8 cellular contexts compared by ENCODE assay signal in genomic region chr11:67022961-67023956, GRCh38. TPM values are rescaled to one million over a fixed set of nuclear protein-coding genes. Genes with fewer than 3 reads are reported as not detected.
DNase-seq lines count a peak whose midpoint lies in the region; ATAC-seq, FAIRE-seq and TF ChIP-seq lines count a peak whose summit lies in the region.

SYT12 (plus strand) TSS chr11:67023134; CDS start chr11:67030145, 7,011 bp downstream.

- intact Hi-C loops in heart right ventricle (cut with DNase I), result no loop called here

- peaks cover 5 to 21% (median 11%) of the 10 kb centered on the region in 9 donors for H3K4me1 ChIP-seq in heart right ventricle

- H3K9me3 Mint-ChIP-seq in activated T-cell treated with anti-CD3 and anti-CD28 coated beads, Interleukin-2, amount 50 U/mL, for 72 hours, result peaks cover 0 to 4% of the 10 kb centered on the region in 2 donors

- peak; percentile 24 to 30 for ATAC-seq in activated T-cell treated with anti-CD3 and anti-CD28 coated beads, Interleukin-2, amount 50 U/mL, for 72 hours (replicated peaks in 1 of 2)
- ATAC-seq in heart right ventricle, result peak in 4 of 8 donors; percentile 7 to 56 (median 26)

- peaks cover 49% of the 10 kb centered on the region for H3K27me3 Mint-ChIP-seq in activated T-cell treated with anti-CD3 and anti-CD28 coated beads, Interleukin-2, amount 50 U/mL, for 72 hours (ENCODE audit: low read depth)

- FAIRE-seq in RCC 7860 (lab: Jason Lieb, UNC), result no peak

- peaks cover 4 to 9% of the 10 kb centered on the region in 2 donors for H3K36me3 Mint-ChIP-seq in activated T-cell treated with anti-CD3 and anti-CD28 coated beads, Interleukin-2, amount 50 U/mL, for 72 hours (ENCODE audit: insufficient read depth in 2 of 2)

- H3K36me3 ChIP-seq in heart right ventricle, result no peaks in the 10 kb centered on the region

- H3K9me3 ChIP-seq in heart right ventricle, result no peaks in the 10 kb centered on the region

- peaks cover 0 to 52% (median 29%) of the 10 kb centered on the region in 7 donors for H3K27me3 ChIP-seq in heart right ventricle

- peaks cover 42% of the 10 kb centered on the region for H3K4me1 Mint-ChIP-seq in activated T-cell treated with anti-CD3 and anti-CD28 coated beads, Interleukin-2, amount 50 U/mL, for 72 hours (ENCODE audit: low read depth)

- TF ChIP-seq CTCF in heart right ventricle (IDR thresholded peaks at IDR 0.05) (no peak), retinal pigment epithelial cell (conservative IDR thresholded peaks at IDR 0.05; ENCODE audit: low read depth, low read length) (no peak)

- peak within 1 kb of the TSS; percentile 76 to 89 for H3K4me3 Mint-ChIP-seq in activated T-cell treated with anti-CD3 and anti-CD28 coated beads, Interleukin-2, amount 50 U/mL, for 72 hours

- H3K27ac ChIP-seq in heart right ventricle, result peak within 1 kb of the TSS in 1 of 10 donors; percentile 1

- DNase-seq in NCI-H510A treated with DMSO at 0.1 percent for 48 hours (lab: John Stamatoyannopoulos, UW), result peak; percentile 9
- DNase-seq in NCI-H510A (lab: John Stamatoyannopoulos, UW), result no peak
- DNase-seq in activated T-cell treated with anti-CD3 and anti-CD28 coated beads, Interleukin-2, amount 50 U/mL, for 72 hours, result peak; percentile 25 to 27
- DNase-seq in heart right ventricle, result no peak
- DNase-seq in retinal pigment epithelial cell (ENCODE audit: low read depth), result no peak
- no peak for DNase-seq in NCI-H1436 treated with DMSO at 0.1 percent for 48 hours (lab: John Stamatoyannopoulos, UW)
- no peak for DNase-seq in RCC 7860 (ENCODE audit: low spot score)
- no peak for DNase-seq in NCI-H2081 treated with DMSO at 0.1 percent for 48 hours (lab: John Stamatoyannopoulos, UW)

- no peak within 1 kb of the TSS for H3K27ac Mint-ChIP-seq in activated T-cell treated with anti-CD3 and anti-CD28 coated beads, Interleukin-2, amount 50 U/mL, for 72 hours

- 1 to 2% methylated on average over 91 to 118 of the region's 118 CpGs for WGBS in heart right ventricle, 2 donors

- H3K4me3 ChIP-seq in heart right ventricle (peak within 1 kb of the TSS in 9 of 10 donors; percentile 35 to 52 (median 49)), retinal pigment epithelial cell (ENCODE audit: low read length) (peak within 1 kb of the TSS; percentile 38)

RNA-seq across cellular contexts. Expression of gene SYT12, which starts in this region (rescaled TPM):
- total RNA-seq in activated T-cell treated with anti-CD3 and anti-CD28 coated beads, Interleukin-2, amount 50 U/mL, for 72 hours, result not detected
- under 1 TPM in 9 of 10 donors, not detected in 1; 0.12 to 0.78 (median 0.23) TPM for total RNA-seq in heart right ventricle
- polyA plus RNA-seq in heart right ventricle, result under 1 TPM in 1 of 2 donors, not detected in 1; 0.33 TPM

Comparison
In these comparisons a context has a peak if more than half of its experiments do, and no peak if none do; other contexts are left out.
1. Peak in DNase-seq and ATAC-seq in activated T-cell treated with anti-CD3 and anti-CD28 coated beads, Interleukin-2, amount 50 U/mL, for 72 hours; RNA of the gene not detected or under 1 TPM.